In the genomic region with DNA sequence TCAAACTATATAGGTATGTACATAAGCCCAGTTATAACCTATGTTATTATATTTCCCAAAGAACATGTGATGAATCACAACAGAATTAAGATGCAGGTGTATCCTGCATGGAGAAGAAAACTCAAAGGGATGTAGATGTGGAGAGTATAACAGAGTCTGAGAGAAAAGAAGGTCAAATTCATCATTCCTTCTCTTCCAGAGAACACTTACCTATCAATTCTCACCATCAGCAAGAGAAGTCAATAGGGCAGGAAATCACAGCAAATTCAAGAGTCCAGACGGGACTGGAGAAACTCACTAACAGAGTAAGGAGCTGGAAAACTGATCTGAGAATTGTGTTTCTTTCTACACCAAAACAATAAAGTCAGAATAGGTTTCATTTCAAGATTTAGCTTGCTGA, we compare ENCODE assay signal across 15 cellular contexts. TPM values are rescaled to one million over a fixed set of nuclear protein-coding genes. Genes with fewer than 3 reads are reported as not detected.
"Had no signal": no experiment of that assay in that cellular context is flagged by ENCODE, and none has a peak within 500 bp of the region (broad histone marks: within the 10 kb centered on the region; RNA-seq: fewer than 3 reads in every experiment).

No MANE protein-coding gene starts in this region.

- H3K9me3 Mint-ChIP-seq: activated CD4-positive, alpha-beta memory T cell treated with anti-CD3 and anti-CD28 coated beads, Interleukin-2, amount 10 ng/mL, durations not matched to agents 7 days and 5 days; activated naive CD4-positive, alpha-beta T cell treated with anti-CD3 and anti-CD28 coated beads, Interleukin-2, amount 50 U/mL, for 24 hours; activated T-cell treated with anti-CD3 and anti-CD28 coated beads, Interleukin-2, amount 50 U/mL, for 4 hours; brain; naive thymus-derived CD8-positive, alpha-beta T cell; stimulated activated memory B cell treated with anti-CD40 and anti-IgM and Interleukin-4, amounts not matched to agents 10 μg/mL and 1 μg/mL and 100 μg/mL, for 72 hours had no signal

- H3K4me3 ChIP-seq: gastrocnemius medialis, lung had no signal

- H3K4me1 ChIP-seq: gastrocnemius medialis had no signal

- H3K4me1 Mint-ChIP-seq: brain; stimulated activated memory B cell treated with anti-CD40 and anti-IgM and Interleukin-4, amounts not matched to agents 10 μg/mL and 1 μg/mL and 100 μg/mL, for 72 hours had no signal

- H3K4me3 Mint-ChIP-seq: activated CD4-positive, alpha-beta memory T cell treated with anti-CD3 and anti-CD28 coated beads, Interleukin-2, amount 10 ng/mL, durations not matched to agents 7 days and 5 days; activated naive CD4-positive, alpha-beta T cell treated with anti-CD3 and anti-CD28 coated beads, Interleukin-2, amount 50 U/mL, for 24 hours; activated T-cell treated with anti-CD3 and anti-CD28 coated beads, Interleukin-2, amount 50 U/mL, for 4 hours; naive thymus-derived CD8-positive, alpha-beta T cell; stimulated activated memory B cell treated with anti-CD40 and anti-IgM and Interleukin-4, amounts not matched to agents 10 μg/mL and 1 μg/mL and 100 μg/mL, for 72 hours had no signal

- H3K36me3 Mint-ChIP-seq: activated naive CD4-positive, alpha-beta T cell treated with anti-CD3 and anti-CD28 coated beads, Interleukin-2, amount 50 U/mL, for 24 hours; brain; naive thymus-derived CD8-positive, alpha-beta T cell; stimulated activated memory B cell treated with anti-CD40 and anti-IgM and Interleukin-4, amounts not matched to agents 10 μg/mL and 1 μg/mL and 100 μg/mL, for 72 hours had no signal

- H3K27me3 Mint-ChIP-seq: activated CD4-positive, alpha-beta memory T cell treated with anti-CD3 and anti-CD28 coated beads, Interleukin-2, amount 10 ng/mL, durations not matched to agents 7 days and 5 days; activated naive CD4-positive, alpha-beta T cell treated with anti-CD3 and anti-CD28 coated beads, Interleukin-2, amount 50 U/mL, for 24 hours; brain; stimulated activated memory B cell treated with anti-CD40 and anti-IgM and Interleukin-4, amounts not matched to agents 10 μg/mL and 1 μg/mL and 100 μg/mL, for 72 hours had no signal

- H3K27ac Mint-ChIP-seq: activated CD4-positive, alpha-beta memory T cell treated with anti-CD3 and anti-CD28 coated beads, Interleukin-2, amount 10 ng/mL, durations not matched to agents 7 days and 5 days; activated naive CD4-positive, alpha-beta T cell treated with anti-CD3 and anti-CD28 coated beads, Interleukin-2, amount 50 U/mL, for 24 hours; brain; naive thymus-derived CD8-positive, alpha-beta T cell; stimulated activated memory B cell treated with anti-CD40 and anti-IgM and Interleukin-4, amounts not matched to agents 10 μg/mL and 1 μg/mL and 100 μg/mL, for 72 hours had no signal

- H3K27me3 ChIP-seq: gastrocnemius medialis had no signal

- H3K9me3 ChIP-seq: gastrocnemius medialis had no signal

- H3K27ac ChIP-seq: gastrocnemius medialis, WERI-Rb-1 had no signal

- DNase-seq: activated CD4-positive, alpha-beta memory T cell treated with anti-CD3 and anti-CD28 coated beads, Interleukin-2, amount 10 ng/mL, durations not matched to agents 7 days and 5 days; activated CD4-positive, alpha-beta T cell treated with anti-CD3 and anti-CD28 coated beads for 4 hours; activated effector memory CD4-positive, alpha-beta T cell treated with Interleukin-2 at 50 U/mL for 16 hours; activated T-cell treated with anti-CD3 and anti-CD28 coated beads, Interleukin-2, amount 50 U/mL, for 4 hours; cerebellar nuclear complex; effector memory CD4-positive, alpha-beta T cell; gastrocnemius medialis; naive thymus-derived CD8-positive, alpha-beta T cell; posterior cingulate gyrus; stimulated activated CD4-positive, alpha-beta T cell treated with anti-CD3 and anti-CD28 coated beads, Interleukin-2, amount 100 ng/mL, for 48 hours; WERI-Rb-1 had no signal

- H3K36me3 ChIP-seq: gastrocnemius medialis, WERI-Rb-1 had no signal

RNA-seq across cellular contexts. Expression of a gene that starts 28.4 kb away (rescaled TPM):
- total RNA-seq: naive thymus-derived CD8-positive, alpha-beta T cell had no signal
